In genomic region chr20:38840894-38841470, GRCh38 we compare ENCODE assay signal across 18 cellular contexts. TPM values are rescaled to one million over a fixed set of nuclear protein-coding genes. Genes with fewer than 3 reads are reported as not detected.
DNase-seq lines count a peak whose midpoint lies in the region; ATAC-seq and TF ChIP-seq lines count a peak whose summit lies in the region.
"Had no signal": no experiment of that assay in that cellular context is flagged by ENCODE, and none has a peak within 500 bp of the region (broad histone marks: within the 10 kb centered on the region; RNA-seq: fewer than 3 reads in every experiment).

No MANE protein-coding gene starts in this region.

- no peak overlapping the region for H3K4me3 ChIP-seq in colonic mucosa
- H3K4me3 ChIP-seq in stomach: no peak overlapping the region
- H3K4me3 ChIP-seq: body of pancreas, esophagus muscularis mucosa had no signal

- peak overlapping the region; percentile 73 to 75 for H3K4me3 Mint-ChIP-seq in activated T-cell treated with anti-CD3 and anti-CD28 coated beads, Interleukin-2, amount 50 U/mL, for 72 hours
- no peak overlapping the region for H3K4me3 Mint-ChIP-seq in activated B cell treated with CpG ODN at 0.5 μM for 24 hours

- intact Hi-C loops in activated B cell treated with CpG ODN at 0.5 μM for 24 hours (cut with micrococcal nuclease): no loop called here
- intact Hi-C loops in colonic mucosa (cut with DNase I): no loop called here
- intact Hi-C loops in stomach (cut with DNase I; ENCODE audit: low total_unique reads): no loop called here

- POLR2A ChIA-PET in activated B cell treated with CpG ODN at 0.5 μM for 24 hours (lab: Charles Lee): interaction anchor here (1.0 to 9.4 kb wide), 7 partner anchors 10 to 52 kb away, joined by 3 to 140 read pairs (median 6); partner anchors contain the start of gene PPP1R16B

- CTCF ChIA-PET in activated B cell treated with CpG ODN at 0.5 μM for 24 hours (lab: Charles Lee): interaction anchor here (0.7 to 2.0 kb wide), 3 partner anchors 31 to 52 kb away, joined by 3 to 6 read pairs (median 3); no protein-coding TSS in a partner anchor

- peaks cover 81% of the 10 kb centered on the region for H3K4me1 Mint-ChIP-seq in activated T-cell treated with anti-CD3 and anti-CD28 coated beads, Interleukin-2, amount 50 U/mL, for 72 hours (ENCODE audit: low read depth)
- peaks cover 83% of the 10 kb centered on the region for H3K4me1 Mint-ChIP-seq in activated B cell treated with CpG ODN at 0.5 μM for 24 hours

- TF ChIP-seq CTCF in activated B cell treated with CpG ODN at 0.5 μM for 24 hours (IDR thresholded peaks at IDR 0.05): no peak
- no peak for TF ChIP-seq CTCF in colonic mucosa (IDR thresholded peaks at IDR 0.05)
- no peak for TF ChIP-seq CTCF in stomach (IDR thresholded peaks at IDR 0.05)

- H3K4me1 ChIP-seq in colonic mucosa: no peaks in the 10 kb centered on the region
- no peaks in the 10 kb centered on the region for H3K4me1 ChIP-seq in stomach
- H3K4me1 ChIP-seq: body of pancreas had no signal

- no peak for TF ChIP-seq POLR2A in stomach (IDR thresholded peaks at IDR 0.05)

- H3K9ac ChIP-seq in colonic mucosa (ENCODE audit: low read depth in 2 of 2, low read length in 2 of 2): no peak overlapping the region

- no peak for TF ChIP-seq EP300 in stomach (IDR thresholded peaks at IDR 0.05)

- ATAC-seq in activated T-cell treated with anti-CD3 and anti-CD28 coated beads, Interleukin-2, amount 50 U/mL, for 72 hours (replicated peaks in 1 of 2): no peak
- ATAC-seq in activated B cell treated with CpG ODN at 0.5 μM for 24 hours (ENCODE audit: low read depth) (no peak), GM18868 (IDR thresholded peaks at IDR 0.05; ENCODE audit: unreplicated experiment) (no peak), GM21576 (IDR thresholded peaks at IDR 0.05; ENCODE audit: unreplicated experiment) (no peak)
- ATAC-seq: body of pancreas had no signal

- H3K36me3 Mint-ChIP-seq in activated T-cell treated with anti-CD3 and anti-CD28 coated beads, Interleukin-2, amount 50 U/mL, for 72 hours (ENCODE audit: insufficient read depth in 2 of 2): peaks cover 10 to 30% of the 10 kb centered on the region in 2 donors
- H3K36me3 Mint-ChIP-seq in activated B cell treated with CpG ODN at 0.5 μM for 24 hours (ENCODE audit: low read depth): peaks cover 53% of the 10 kb centered on the region

- peak overlapping the region; percentile 95 for H3K27ac Mint-ChIP-seq in activated T-cell treated with anti-CD3 and anti-CD28 coated beads, Interleukin-2, amount 50 U/mL, for 72 hours
- H3K27ac Mint-ChIP-seq in activated B cell treated with CpG ODN at 0.5 μM for 24 hours: peak overlapping the region; percentile 97

- no peaks in the 10 kb centered on the region for H3K27me3 ChIP-seq in colonic mucosa
- peaks cover 0 to 10% (median 0%) of the 10 kb centered on the region in 3 donors for H3K27me3 ChIP-seq in stomach
- H3K27me3 ChIP-seq: body of pancreas had no signal

- no peaks in the 10 kb centered on the region for H3K27me3 Mint-ChIP-seq in activated T-cell treated with anti-CD3 and anti-CD28 coated beads, Interleukin-2, amount 50 U/mL, for 72 hours (ENCODE audit: low read depth)
- no peaks in the 10 kb centered on the region for H3K27me3 Mint-ChIP-seq in activated B cell treated with CpG ODN at 0.5 μM for 24 hours

- H3K36me3 ChIP-seq in colonic mucosa (no peaks in the 10 kb centered on the region), stomach (no peaks in the 10 kb centered on the region)
- H3K36me3 ChIP-seq: esophagus muscularis mucosa had no signal

- WGBS in stomach, 5 donors: 71 to 82% (median 79%) methylated on average over 8 of the region's 8 CpGs

- H3K27ac ChIP-seq in colonic mucosa (peak overlapping the region; percentile 1), stomach (peak overlapping the region in 3 of 5 donors; percentile 8 to 59 (median 33))
- H3K27ac ChIP-seq: body of pancreas, esophagus muscularis mucosa had no signal

- H3K9me3 Mint-ChIP-seq in activated T-cell treated with anti-CD3 and anti-CD28 coated beads, Interleukin-2, amount 50 U/mL, for 72 hours: peaks cover 0 to 1% of the 10 kb centered on the region in 2 donors
- no peaks in the 10 kb centered on the region for H3K9me3 Mint-ChIP-seq in activated B cell treated with CpG ODN at 0.5 μM for 24 hours

- DNase-seq in activated T-cell treated with anti-CD3 and anti-CD28 coated beads, Interleukin-2, amount 50 U/mL, for 72 hours: no peak
- DNase-seq in activated T-cell treated with anti-CD3 and anti-CD28 coated beads for 4 hours: no peak
- DNase-seq in activated B cell treated with CpG ODN at 0.5 μM for 24 hours: no peak
- DNase-seq in colonic mucosa: no peak
- DNase-seq in stomach: no peak
- DNase-seq in mesenteric fat pad (ENCODE audit: low spot score): no peak
- DNase-seq: activated CD4-positive, CD25-positive, alpha-beta regulatory T cell treated with anti-CD3 and anti-CD28 coated beads, Interleukin-2, amount 50 U/mL, for 72 hours; body of pancreas; COR-L47; GOT3; KBM-7; mammary epithelial cell; NCI-H1105; NCI-H2107; retina had no signal

- H3K9me3 ChIP-seq in colonic mucosa: no peaks in the 10 kb centered on the region
- H3K9me3 ChIP-seq in stomach: no peaks in the 10 kb centered on the region
- H3K9me3 ChIP-seq: body of pancreas, esophagus muscularis mucosa had no signal

RNA-seq across cellular contexts. Expression of gene PPP1R16B, which starts 35.5 kb away (rescaled TPM):
- total RNA-seq in activated T-cell treated with anti-CD3 and anti-CD28 coated beads, Interleukin-2, amount 50 U/mL, for 72 hours: 100 to 1,000 TPM; 143 to 184 TPM
- total RNA-seq in activated B cell treated with CpG ODN at 0.5 μM for 24 hours: 98.3 and 99.3 TPM in 2 replicates
- total RNA-seq in colonic mucosa: 1 to 10 TPM; 2.0 to 2.1 TPM
- total RNA-seq in stomach: 10 to 100 TPM in 3 of 5 donors, 1 to 10 TPM in 2; 5.2 to 18.7 (median 11.0) TPM
- polyA plus RNA-seq in stomach: 1 to 10 TPM; 1.2 to 1.5 (median 1.5) TPM
- total RNA-seq in mesenteric fat pad: 24.3 TPM
- polyA plus RNA-seq: mammary epithelial cell had no signal
